1 cellular context compared by ENCODE assay signal in the genomic region with DNA sequence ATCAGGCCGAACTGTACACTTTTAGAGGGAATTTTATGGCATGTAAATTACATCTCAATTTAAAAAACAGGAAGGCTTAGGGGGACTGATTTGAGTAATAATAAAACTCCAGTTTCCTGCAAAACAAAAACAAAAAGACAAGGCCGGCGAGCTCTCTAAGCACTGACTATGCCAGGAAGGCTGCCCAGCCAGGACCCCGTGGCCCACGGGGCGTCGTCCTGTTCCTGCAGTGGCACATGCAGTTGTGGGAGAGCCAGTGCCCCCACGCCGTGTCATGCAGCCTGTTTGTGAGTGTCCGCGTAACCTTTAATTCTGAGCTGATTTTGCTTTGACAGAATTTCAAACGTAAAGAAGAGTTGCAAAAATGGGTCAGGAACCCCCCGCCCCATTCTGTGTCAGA.
TF ChIP-seq lines count a peak whose summit lies in the region.

No MANE protein-coding gene starts in this region.

TF ChIP-seq in endothelial cell of umbilical vein, 7 proteins besides CTCF, POLR2A, EP300 and RAD21 (continued from another document):
- TF ChIP-seq EZH2 (IDR thresholded peaks at IDR 0.05; ENCODE audit: borderline replicate concordance, low read depth, low read length, severe bottlenecking) (no peak), POLR2AphosphoS5 (IDR thresholded peaks at IDR 0.05; ENCODE audit: insufficient read depth, low read depth, low read length) (no peak), JUN (IDR thresholded peaks at IDR 0.05; ENCODE audit: borderline replicate concordance, insufficient read depth, insufficient read length, low read depth) (no peak), FOS (IDR thresholded peaks at IDR 0.05; ENCODE audit: borderline replicate concordance, insufficient read depth, low read length) (no peak)
- TF ChIP-seq, protein P1, sequence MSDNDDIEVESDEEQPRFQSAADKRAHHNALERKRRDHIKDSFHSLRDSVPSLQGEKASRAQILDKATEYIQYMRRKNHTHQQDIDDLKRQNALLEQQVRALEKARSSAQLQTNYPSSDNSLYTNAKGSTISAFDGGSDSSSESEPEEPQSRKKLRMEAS (IDR thresholded peaks at IDR 0.05; ENCODE audit: insufficient read depth, insufficient read length): no peak
